Comparison of ENCODE assay signal across 8 cellular contexts in the genomic region with DNA sequence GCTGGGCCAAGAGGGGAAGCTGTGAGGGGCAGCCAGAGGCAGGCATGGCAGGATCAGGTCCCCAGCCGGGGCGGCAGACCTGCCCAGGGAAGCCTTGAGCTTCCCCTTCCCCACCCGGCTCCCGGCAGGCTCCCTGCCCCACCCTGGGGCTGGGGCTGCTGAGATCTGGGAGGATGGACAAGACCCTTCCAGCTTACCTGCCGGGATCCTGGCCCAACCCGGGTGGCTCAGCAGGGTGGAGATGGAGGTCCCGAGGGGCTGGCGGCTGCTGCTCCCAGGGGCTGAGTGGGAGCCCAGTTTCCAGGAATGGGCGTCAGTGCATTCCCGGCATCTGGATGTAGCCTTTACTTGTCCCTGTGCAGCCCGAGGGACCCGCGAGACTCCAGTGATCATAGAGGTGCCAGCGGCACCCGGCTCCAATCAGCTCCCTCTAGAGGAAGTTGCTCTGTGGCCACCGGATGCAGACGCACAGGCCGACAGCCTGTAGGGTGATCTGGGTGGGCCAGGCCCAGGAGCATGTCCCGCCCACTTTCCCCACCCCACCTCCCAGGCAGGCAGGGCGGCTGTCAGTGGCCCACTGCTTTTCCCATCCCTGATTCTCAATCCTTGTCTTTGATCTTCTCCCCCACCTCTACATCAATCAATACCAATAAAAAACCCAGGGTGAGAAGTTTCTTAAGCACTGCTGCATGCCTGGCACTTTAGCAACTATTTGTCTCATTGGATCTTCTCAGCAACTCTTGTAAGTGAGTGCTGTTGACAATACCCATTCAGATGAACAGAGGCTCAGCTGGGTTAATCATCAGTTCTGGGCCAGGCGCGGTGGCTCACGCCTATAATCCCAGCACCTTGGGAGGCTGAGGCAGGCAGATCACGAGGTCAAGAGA. TPM values are rescaled to one million over a fixed set of nuclear protein-coding genes. Genes with fewer than 3 reads are reported as not detected.
DNase-seq lines count a peak whose midpoint lies in the region; ATAC-seq and TF ChIP-seq lines count a peak whose summit lies in the region.

A gene (minus strand): TSS at position 449 of the 887 bp plus-strand sequence. CDS start 2,672 bp downstream, outside the sequence.

- no peaks in the 10 kb centered on the region for H3K9me3 Mint-ChIP-seq in progenitor cell of endocrine pancreas (ENCODE audit: low read depth)

- H3K4me3 Mint-ChIP-seq in progenitor cell of endocrine pancreas (ENCODE audit: low read depth): peak within 1 kb of the TSS; percentile 78

- H3K27me3 Mint-ChIP-seq in progenitor cell of endocrine pancreas: no peaks in the 10 kb centered on the region

- DNase-seq in NCI-H1436 (lab: John Stamatoyannopoulos, UW) (peak; percentile 88), T-helper 1 cell (peak; percentile 68 to 89 (median 79)), amniotic epithelial cell (ENCODE audit: low read depth) (peak; percentile 82), left cardiac atrium (peak; percentile 93), progenitor cell of endocrine pancreas (ENCODE audit: low spot score, unreplicated experiment) (peak; percentile 79), ureter (ENCODE audit: low spot score) (peak; percentile 93)

- peak within 1 kb of the TSS; percentile 89 for H3K27ac Mint-ChIP-seq in progenitor cell of endocrine pancreas

- H3K36me3 Mint-ChIP-seq in progenitor cell of endocrine pancreas (ENCODE audit: insufficient read depth): peaks cover 1% of the 10 kb centered on the region

- peaks cover 10% of the 10 kb centered on the region for H3K4me1 Mint-ChIP-seq in progenitor cell of endocrine pancreas (ENCODE audit: low read depth)

- TF ChIP-seq CTCF in GM12873 (IDR thresholded peaks at IDR 0.05; ENCODE audit: insufficient read depth, low read depth, low read length, missing control alignments) (peak; percentile 58), progenitor cell of endocrine pancreas (IDR thresholded peaks at IDR 0.05; ENCODE audit: unreplicated experiment) (peak; percentile 62)

- intact Hi-C loops in left cardiac atrium (cut with DNase I): loop anchor here (10.0 kb wide), 4 partner anchors 55 to 575 kb away; a partner anchor contains a TSS

- ATAC-seq in HG02763 (IDR thresholded peaks at IDR 0.05; ENCODE audit: unreplicated experiment) (peak; percentile 84), left cardiac atrium (peak; percentile 96)

RNA-seq across cellular contexts. Expression of the gene that starts here (rescaled TPM):
- total RNA-seq in left cardiac atrium: 10 to 100 TPM; 17.6 to 21.6 TPM
- 21.0 and 22.4 TPM in 2 replicates for total RNA-seq in progenitor cell of endocrine pancreas
- 27.9 TPM for total RNA-seq in ureter

Comparison
In these comparisons a context has a peak if more than half of its experiments do, and no peak if none do; other contexts are left out.
1. Peak in every context shown above with its lines: DNase-seq and ATAC-seq.